In genomic region chr3:99783009-99783573, GRCh38 we compare ENCODE assay signal across 13 cellular contexts. TPM values are rescaled to one million over a fixed set of nuclear protein-coding genes. Genes with fewer than 3 reads are reported as not detected.
DNase-seq lines count a peak whose midpoint lies in the region; ATAC-seq, FAIRE-seq and TF ChIP-seq lines count a peak whose summit lies in the region.
"Had no signal": no experiment of that assay in that cellular context is flagged by ENCODE, and none has a peak within 500 bp of the region (broad histone marks: within the 10 kb centered on the region; RNA-seq: fewer than 3 reads in every experiment).

No MANE protein-coding gene starts in this region.

- H2AFZ ChIP-seq in HepG2 (ENCODE audit: low read length), result no peak overlapping the region
- H2AFZ ChIP-seq: neural progenitor cell had no signal

- H3K4me3 ChIP-seq in astrocyte of the spinal cord (ENCODE audit: low read depth, low read length) (no peak overlapping the region), HepG2 (replicated peaks in 1 of 3; ENCODE audit: insufficient read depth in 1 of 3, low read depth in 2 of 3, low read length in 3 of 3) (no peak overlapping the region)
- H3K4me3 ChIP-seq: BLaER1 treated with 17β-estradiol and CSF1 and Interleukin-3, amounts not matched to agents 10 nM and 100 nM; left lung; neural progenitor cell had no signal

- no peak for TF ChIP-seq CTCF in astrocyte of the spinal cord (IDR thresholded peaks at IDR 0.05; ENCODE audit: low read depth, low read length)
- no peak for TF ChIP-seq CTCF in HepG2 (CRISPR knock-in tag; IDR thresholded peaks at IDR 0.05)

- TF ChIP-seq RAD21 in HepG2 (CRISPR knock-in tag; IDR thresholded peaks at IDR 0.05), result no peak

- no peaks in the 10 kb centered on the region for H3K27me3 ChIP-seq in HepG2 (ENCODE audit: control insufficient read depth in 1 of 2, insufficient read depth in 2 of 2, low read length in 2 of 2)
- H3K27me3 ChIP-seq: BLaER1 treated with 17β-estradiol and CSF1 and Interleukin-3, amounts not matched to agents 10 nM and 100 nM; left lung; neural progenitor cell had no signal

- no peak overlapping the region for H3K4me2 ChIP-seq in HepG2 (ENCODE audit: low read depth, low read length)
- H3K4me2 ChIP-seq: BLaER1 treated with 17β-estradiol and CSF1 and Interleukin-3, amounts not matched to agents 10 nM and 100 nM; neural progenitor cell had no signal

- H3K27ac ChIP-seq in HepG2 (ENCODE audit: extremely low read length, insufficient read depth, low read length), result no peak overlapping the region
- H3K27ac ChIP-seq: BLaER1 treated with 17β-estradiol and CSF1 and Interleukin-3, amounts not matched to agents 10 nM and 100 nM; left lung; neural progenitor cell had no signal

- TF ChIP-seq POLR2A in HepG2 (IDR thresholded peaks at IDR 0.05; ENCODE audit: insufficient read depth in 1 of 2, low read depth in 2 of 2, low read length in 2 of 2), result no peak

- H3K79me2 ChIP-seq in HepG2 (ENCODE audit: insufficient read depth, low read length), result no peaks in the 10 kb centered on the region

- intact Hi-C loops in HepG2 (cut with micrococcal nuclease; ENCODE audit: unreplicated experiment), result no loop called here

- no peak for ATAC-seq in HepG2
- no peak for ATAC-seq in GM18909 (IDR thresholded peaks at IDR 0.05; ENCODE audit: poor library complexity, unreplicated experiment)
- ATAC-seq in HG03460 (IDR thresholded peaks at IDR 0.05; ENCODE audit: unreplicated experiment), result no peak
- no peak for ATAC-seq in HG03139 (IDR thresholded peaks at IDR 0.05; ENCODE audit: unreplicated experiment)
- ATAC-seq: left lung had no signal

- no peaks in the 10 kb centered on the region for H3K4me1 ChIP-seq in HepG2 (ENCODE audit: insufficient read depth, low read length)
- H3K4me1 ChIP-seq: left lung, neural progenitor cell had no signal

- FAIRE-seq in HepG2 (lab: Jason Lieb, UNC), result no peak

- WGBS in HepG2 (ENCODE audit: low lambda C conversion rate), result 13% methylated on average over 5 of the region's 5 CpGs

- POLR2A ChIA-PET in HepG2 (lab: Yijun Ruan, JAX), result no interaction called here

- TF ChIP-seq EP300 in HepG2 (IDR thresholded peaks at IDR 0.05; ENCODE audit: low read depth in 2 of 2, low read length in 2 of 2) (no peak), HepG2 (CRISPR knock-in tag; IDR thresholded peaks at IDR 0.05; ENCODE audit: borderline replicate concordance) (no peak)

- no peaks in the 10 kb centered on the region for H3K36me3 ChIP-seq in HepG2 (replicated peaks in 1 of 2; ENCODE audit: control insufficient read depth in 1 of 2, insufficient read depth in 2 of 2, low read length in 2 of 2)
- H3K36me3 ChIP-seq: BLaER1 treated with 17β-estradiol and CSF1 and Interleukin-3, amounts not matched to agents 10 nM and 100 nM; left lung; neural progenitor cell had no signal

- H3K9ac ChIP-seq in HepG2 (ENCODE audit: insufficient read depth, low read depth, low read length), result no peak overlapping the region
- H3K9ac ChIP-seq: BLaER1 treated with 17β-estradiol and CSF1 and Interleukin-3, amounts not matched to agents 10 nM and 100 nM; neural progenitor cell had no signal

- no peaks in the 10 kb centered on the region for H3K9me3 ChIP-seq in HepG2 (ENCODE audit: low read length)
- H3K9me3 ChIP-seq: BLaER1 treated with 17β-estradiol and CSF1 and Interleukin-3, amounts not matched to agents 10 nM and 100 nM; left lung had no signal

- no TSS peak for BruUV-seq in HepG2 (replicated peaks; lab: Mats Ljungman, UMichigan)

- no peaks in the 10 kb centered on the region for H4K20me1 ChIP-seq in HepG2 (ENCODE audit: insufficient read depth, low read length)
- H4K20me1 ChIP-seq: BLaER1 treated with 17β-estradiol and CSF1 and Interleukin-3, amounts not matched to agents 10 nM and 100 nM had no signal

- in situ Hi-C loops in astrocyte of the spinal cord (cut with HindIII; ENCODE audit: low sequenced_read_pairs) (no loop called here), HepG2 (cut with HindIII; ENCODE audit: extremely low pct_ligation_motif_present, low pct_unique_long_range_greater_than_20kb) (no loop called here)

- peak; percentile 84 for DNase-seq in AG08395 (ENCODE audit: low spot score)
- DNase-seq in HS-27A (ENCODE audit: low read depth), result peak; percentile 88
- peak; percentile 88 for DNase-seq in astrocyte of the spinal cord (ENCODE audit: low read depth, low spot score)
- peak; percentile 87 for DNase-seq in kidney glomerular epithelial cell (lab: John Stamatoyannopoulos, UW)
- no peak for DNase-seq in HepG2 (ENCODE audit: low spot score)
- DNase-seq: NCI-H146; stimulated activated CD4-positive, alpha-beta T cell treated with anti-CD3 and anti-CD28 coated beads, Interleukin-12 subunit alpha, Interleukin-12 subunit beta, amount 100 ng/mL, for 4 hours had no signal

- CTCF ChIA-PET in HepG2 (lab: Yijun Ruan, JAX; ENCODE audit: low intra/inter-chr PET ratio, low total read pairs), result no interaction called here

TF ChIP-seq in HepG2, 621 proteins besides CTCF, POLR2A, EP300 and RAD21:
- no peak for TF ChIP-seq RFX1 (IDR thresholded peaks at IDR 0.05)
- TF ChIP-seq PBX3 (CRISPR knock-in tag; IDR thresholded peaks at IDR 0.05; ENCODE audit: borderline replicate concordance), result no peak

RNA-seq across cellular contexts. Expression of gene CMSS1, which starts 34.6 kb away (rescaled TPM):
- total RNA-seq in HepG2 (2016; rRNA removed; fragmentation: Illumina TruSeq; extraction: Trizol), result 48.7 and 84.6 TPM in 2 replicates
- 22.7 and 23.9 TPM in 2 replicates for total RNA-seq in HepG2 (2016; cell fraction: cytosol; rRNA removed; fragmentation: Illumina TruSeq; extraction: Trizol; ENCODE audit: low read depth)
- total RNA-seq in HepG2 (2016; cell fraction: insoluble cytoplasmic fraction; rRNA removed; fragmentation: Illumina TruSeq; extraction: Trizol), result 58.0 and 83.6 TPM in 2 replicates
- total RNA-seq in HepG2 (2016; cell fraction: membrane; rRNA removed; fragmentation: Illumina TruSeq; extraction: Trizol), result 35.7 and 38.1 TPM in 2 replicates
- 32.8 and 34.1 TPM in 2 replicates for total RNA-seq in HepG2 (2016; cell fraction: nucleus; rRNA removed; fragmentation: Illumina TruSeq; extraction: Trizol)
- polyA plus RNA-seq in HepG2 (2011; rRNA removed), result 4.2 and 6.4 TPM in 2 replicates
- 2.9 and 4.7 TPM in 2 replicates for polyA plus RNA-seq in HepG2 (2011; cell fraction: cytosol; rRNA removed)
- 1.4 and 2.2 TPM in 2 replicates for polyA plus RNA-seq in HepG2 (2011; cell fraction: nucleus; rRNA removed)
- 21.0 and 28.1 TPM in 2 replicates for polyA plus RNA-seq in HepG2 (2012)
- 25.4 and 39.7 TPM in 2 replicates for polyA plus RNA-seq in HepG2 (2016; cell fraction: cytosol; fragmentation: Illumina TruSeq; extraction: Trizol; ENCODE audit: low read depth)
- polyA plus RNA-seq in HepG2 (2016; cell fraction: insoluble cytoplasmic fraction; fragmentation: Illumina TruSeq; extraction: Trizol; ENCODE audit: low read depth), result 89.7 and 91.9 TPM in 2 replicates
- polyA plus RNA-seq in HepG2 (2016; cell fraction: membrane; fragmentation: Illumina TruSeq; extraction: Trizol; ENCODE audit: low read depth), result 36.2 and 40.4 TPM in 2 replicates
- polyA plus RNA-seq in HepG2 (2016; cell fraction: nucleus; fragmentation: Illumina TruSeq; extraction: Trizol; ENCODE audit: insufficient read depth, low read depth), result 38.0 and 40.1 TPM in 2 replicates
- polyA minus RNA-seq in HepG2 (2011; rRNA and poly(A)+ RNA removed; ENCODE audit: low replicate concordance), result 6.4 and 8.1 TPM in 2 replicates
- 5.3 and 6.2 TPM in 2 replicates for polyA minus RNA-seq in HepG2 (2011; cell fraction: cytosol; rRNA and poly(A)+ RNA removed)
- polyA minus RNA-seq in HepG2 (2011; cell fraction: nucleus; rRNA and poly(A)+ RNA removed), result 8.4 and 9.8 TPM in 2 replicates
